In genomic region chrX:35809816-35810215, GRCh38 we compare ENCODE assay signal across 28 cellular contexts. TPM values are rescaled to one million over a fixed set of nuclear protein-coding genes. Genes with fewer than 3 reads are reported as not detected.
"Had no signal": no experiment of that assay in that cellular context is flagged by ENCODE, and none has a peak within 500 bp of the region (broad histone marks: within the 10 kb centered on the region; RNA-seq: fewer than 3 reads in every experiment).

No MANE protein-coding gene starts in this region.

- H3K4me1 ChIP-seq: adrenal gland had no signal

- H3K4me3 Mint-ChIP-seq: activated CD4-positive, alpha-beta T cell treated with anti-CD3 and anti-CD28 coated beads for 36 hours; activated CD8-positive, alpha-beta T cell treated with anti-CD3 and anti-CD28 coated beads for 36 hours; activated naive CD4-positive, alpha-beta T cell treated with anti-CD3 and anti-CD28 coated beads, Interleukin-2, amount 10 ng/mL, durations not matched to agents 7 days and 5 days; activated naive CD8-positive, alpha-beta T cell treated with anti-CD3 and anti-CD28 coated beads for 36 hours; activated T-cell treated with anti-CD3 and anti-CD28 coated beads, Interleukin-2, amount 50 U/mL, for 72 hours; T-cell had no signal

- H3K36me3 Mint-ChIP-seq: activated naive CD4-positive, alpha-beta T cell treated with anti-CD3 and anti-CD28 coated beads, Interleukin-2, amount 10 ng/mL, durations not matched to agents 7 days and 5 days; activated naive CD8-positive, alpha-beta T cell treated with anti-CD3 and anti-CD28 coated beads for 36 hours; T-cell had no signal

- DNase-seq: activated CD4-positive, alpha-beta T cell treated with anti-CD3 and anti-CD28 coated beads for 36 hours; activated CD8-positive, alpha-beta memory T cell treated with anti-CD3 and anti-CD28 coated beads, Interleukin-2, amount 50 U/mL, for 4 hours; activated CD8-positive, alpha-beta T cell treated with anti-CD3 and anti-CD28 coated beads for 36 hours; activated gamma-delta T cell treated with Interleukin-2 at 50 U/mL for 16 hours; activated naive CD4-positive, alpha-beta T cell treated with anti-CD3 and anti-CD28 coated beads, Interleukin-2, amount 10 ng/mL, durations not matched to agents 7 days and 5 days; activated naive CD8-positive, alpha-beta T cell treated with anti-CD3 and anti-CD28 coated beads for 36 hours; activated T-cell treated with anti-CD3 and anti-CD28 coated beads, Interleukin-2, amount 50 U/mL, for 72 hours; adrenal gland; anterior cingulate cortex; Karpas-422; MM.1S; NCI-H1105; NCI-H1436; NCI-H187; NCI-H2081; NCI-H510A treated with DMSO at 0.1 percent for 48 hours; NCI-H69; NK-92 treated with Interleukin-12 subunit alpha and Interleukin-12 subunit beta, amount 100 ng/mL, for 24 hours; OCI-M1; RPMI8226; T-cell; T-helper 2 cell; WERI-Rb-1 had no signal

- H3K36me3 ChIP-seq: adrenal gland, WERI-Rb-1 had no signal

- ATAC-seq: activated CD4-positive, alpha-beta T cell treated with anti-CD3 and anti-CD28 coated beads for 36 hours; activated CD8-positive, alpha-beta T cell treated with anti-CD3 and anti-CD28 coated beads for 36 hours; activated T-cell treated with anti-CD3 and anti-CD28 coated beads, Interleukin-2, amount 50 U/mL, for 72 hours; K562; Panc1; Right ventricle myocardium inferior; T-cell had no signal

- H3K9me3 ChIP-seq: adrenal gland had no signal

- H3K27me3 Mint-ChIP-seq: activated CD4-positive, alpha-beta T cell treated with anti-CD3 and anti-CD28 coated beads for 36 hours; activated CD8-positive, alpha-beta T cell treated with anti-CD3 and anti-CD28 coated beads for 36 hours; activated naive CD4-positive, alpha-beta T cell treated with anti-CD3 and anti-CD28 coated beads, Interleukin-2, amount 10 ng/mL, durations not matched to agents 7 days and 5 days; activated naive CD8-positive, alpha-beta T cell treated with anti-CD3 and anti-CD28 coated beads for 36 hours had no signal

- H3K9me3 Mint-ChIP-seq: activated CD8-positive, alpha-beta T cell treated with anti-CD3 and anti-CD28 coated beads for 36 hours; activated naive CD8-positive, alpha-beta T cell treated with anti-CD3 and anti-CD28 coated beads for 36 hours had no signal

- H3K27ac ChIP-seq: adrenal gland, SK-N-MC, WERI-Rb-1 had no signal

- H3K4me1 Mint-ChIP-seq: activated CD4-positive, alpha-beta T cell treated with anti-CD3 and anti-CD28 coated beads for 36 hours; activated naive CD4-positive, alpha-beta T cell treated with anti-CD3 and anti-CD28 coated beads, Interleukin-2, amount 10 ng/mL, durations not matched to agents 7 days and 5 days; activated naive CD8-positive, alpha-beta T cell treated with anti-CD3 and anti-CD28 coated beads for 36 hours; T-cell had no signal

- H3K4me3 ChIP-seq: adrenal gland, K562, SK-N-MC had no signal

- H3K27ac Mint-ChIP-seq: activated CD4-positive, alpha-beta T cell treated with anti-CD3 and anti-CD28 coated beads for 36 hours; activated CD8-positive, alpha-beta T cell treated with anti-CD3 and anti-CD28 coated beads for 36 hours; activated naive CD4-positive, alpha-beta T cell treated with anti-CD3 and anti-CD28 coated beads, Interleukin-2, amount 10 ng/mL, durations not matched to agents 7 days and 5 days; activated naive CD8-positive, alpha-beta T cell treated with anti-CD3 and anti-CD28 coated beads for 36 hours; activated T-cell treated with anti-CD3 and anti-CD28 coated beads, Interleukin-2, amount 50 U/mL, for 72 hours; activated T-helper 2 cell treated with anti-CD3 and anti-CD28 coated beads, Interferon-gamma antibody, Interleukin-2, Interleukin-4, amounts not matched to agents 10 μg/mL and 5 μg/mL and 100 μg/mL, durations not matched to agents 14 hours and 24 hours and 36 hours; T-cell had no signal

RNA-seq across cellular contexts. Expression of gene MAGEB16, which starts 11.7 kb away (rescaled TPM):
- total RNA-seq: activated CD4-positive, alpha-beta T cell treated with anti-CD3 and anti-CD28 coated beads for 36 hours; activated CD8-positive, alpha-beta T cell treated with anti-CD3 and anti-CD28 coated beads for 36 hours; activated naive CD8-positive, alpha-beta T cell treated with anti-CD3 and anti-CD28 coated beads for 36 hours; activated T-cell treated with anti-CD3 and anti-CD28 coated beads, Interleukin-2, amount 50 U/mL, for 72 hours; activated T-helper 2 cell treated with anti-CD3 and anti-CD28 coated beads, Interferon-gamma antibody, Interleukin-2, Interleukin-4, amounts not matched to agents 10 μg/mL and 5 μg/mL and 100 μg/mL, durations not matched to agents 14 hours and 24 hours and 36 hours; adrenal gland; Right ventricle myocardium inferior; T-cell had no signal
- polyA plus RNA-seq: adrenal gland had no signal
